19 cellular contexts compared by ENCODE assay signal in the genomic region with DNA sequence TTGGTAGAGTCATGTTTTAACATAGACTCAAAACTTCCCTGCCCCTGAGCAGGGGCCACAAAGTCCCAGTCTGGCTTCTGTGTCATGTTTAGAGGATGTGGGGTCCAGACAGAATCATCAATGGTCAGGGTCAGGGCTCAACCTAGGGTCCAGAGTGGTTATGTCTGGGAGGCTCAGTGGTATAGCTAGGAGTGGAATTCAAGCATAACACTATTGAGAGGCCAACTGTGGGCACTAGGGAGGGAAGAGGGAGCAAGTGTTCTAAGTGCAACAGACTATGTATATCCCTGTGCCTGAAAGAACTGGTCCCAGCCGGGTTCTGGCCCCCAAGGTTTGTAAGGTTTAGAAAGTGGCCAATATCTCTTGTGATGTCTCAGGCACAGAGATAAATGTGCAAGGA.
"Had no signal": no experiment of that assay in that cellular context is flagged by ENCODE, and none has a peak within 500 bp of the region (broad histone marks: within the 10 kb centered on the region; RNA-seq: fewer than 3 reads in every experiment).

No MANE protein-coding gene starts in this region.

- H3K27ac ChIP-seq: breast epithelium, colonic mucosa, hepatocyte, tibial artery, WERI-Rb-1 had no signal

- H3K9me3 Mint-ChIP-seq: central memory CD8-positive, alpha-beta T cell had no signal

- DNase-seq: activated CD4-positive, alpha-beta T cell treated with anti-CD3 and anti-CD28 coated beads, Interleukin-2, amount 50 U/mL, for 1 hour; activated CD4-positive, CD25-positive, alpha-beta regulatory T cell treated with anti-CD3 and anti-CD28 coated beads, Interleukin-2, amount 50 U/mL, for 72 hours; activated naive CD4-positive, alpha-beta T cell; activated naive CD8-positive, alpha-beta T cell treated with anti-CD3 and anti-CD28 coated beads, Interleukin-2, amount 10 ng/mL, durations not matched to agents 7 days and 5 days; activated T-cell treated with anti-CD3 and anti-CD28 coated beads, Interleukin-2, amount 50 U/mL, for 1 hour; amniotic stem cell; colonic mucosa; nephron progenitor cell; occipital lobe; stimulated activated CD4-positive, alpha-beta T cell treated with anti-CD3 and anti-CD28 coated beads, Interleukin-2, amount 100 ng/mL, for 48 hours; stimulated activated naive CD4-positive, alpha-beta T cell treated with Interleukin-2 at 50 U/mL for 16 hours; WERI-Rb-1 had no signal

- H3K27me3 Mint-ChIP-seq: activated naive CD8-positive, alpha-beta T cell treated with anti-CD3 and anti-CD28 coated beads, Interleukin-2, amount 10 ng/mL, durations not matched to agents 7 days and 5 days; central memory CD8-positive, alpha-beta T cell; memory B cell had no signal

- H3K27ac Mint-ChIP-seq: activated naive CD8-positive, alpha-beta T cell treated with anti-CD3 and anti-CD28 coated beads, Interleukin-2, amount 10 ng/mL, durations not matched to agents 7 days and 5 days; memory B cell; nephron progenitor cell; T-helper 2 cell treated with Interferon-gamma antibody and Interleukin-4, amounts not matched to agents 5 μg/mL and 100 μg/mL, for 36 hours had no signal

- ATAC-seq: SK-N-SH treated with all-trans-retinoic acid at 6 μM for 48 hours had no signal

- H3K4me3 ChIP-seq: breast epithelium, colonic mucosa, hepatocyte, tibial artery had no signal

- H3K27me3 ChIP-seq: breast epithelium, colonic mucosa, hepatocyte, tibial artery had no signal

- H3K4me1 ChIP-seq: breast epithelium, colonic mucosa, tibial artery had no signal

- H3K36me3 ChIP-seq: breast epithelium, colonic mucosa, WERI-Rb-1 had no signal

- H3K4me1 Mint-ChIP-seq: central memory CD8-positive, alpha-beta T cell; memory B cell had no signal

- H3K9me3 ChIP-seq: breast epithelium, colonic mucosa, tibial artery had no signal

- H3K4me3 Mint-ChIP-seq: activated naive CD8-positive, alpha-beta T cell treated with anti-CD3 and anti-CD28 coated beads, Interleukin-2, amount 10 ng/mL, durations not matched to agents 7 days and 5 days; central memory CD8-positive, alpha-beta T cell; memory B cell; nephron progenitor cell; T-helper 2 cell treated with Interferon-gamma antibody and Interleukin-4, amounts not matched to agents 5 μg/mL and 100 μg/mL, for 36 hours had no signal
